7 cellular contexts compared by ENCODE assay signal in genomic region chr2:130797493-130798435, GRCh38. TPM values are rescaled to one million over a fixed set of nuclear protein-coding genes. Genes with fewer than 3 reads are reported as not detected.
DNase-seq lines count a peak whose midpoint lies in the region; ATAC-seq and TF ChIP-seq lines count a peak whose summit lies in the region.

No MANE protein-coding gene starts in this region.

- peak; percentile 92 for ATAC-seq in GM18498 (IDR thresholded peaks at IDR 0.05; ENCODE audit: unreplicated experiment)
- peak; percentile 92 for ATAC-seq in HG02763 (IDR thresholded peaks at IDR 0.05; ENCODE audit: unreplicated experiment)

- H3K4me3 ChIP-seq in ascending aorta (peak overlapping the region; percentile 59 to 70), retinal pigment epithelial cell (ENCODE audit: low read length) (peak overlapping the region; percentile 69)

- no peaks in the 10 kb centered on the region for H3K36me3 ChIP-seq in ascending aorta

- intact Hi-C loops in ascending aorta (cut with DNase I), result loop anchor here (1.0 to 10.0 kb wide), 6 partner anchors 23 to 697 kb away; partner anchors contain the start of genes GPR148, MZT2A and PTPN18

- DNase-seq in NCI-H128 (lab: John Stamatoyannopoulos, UW; ENCODE audit: unreplicated experiment), result peak; percentile 22
- DNase-seq in T-helper 2 cell, result peak; percentile 79 to 91 (median 88)
- DNase-seq in ascending aorta (ENCODE audit: low spot score in 2 of 2), result peak; percentile 39 to 93
- DNase-seq in hippocampal formation (lab: John Stamatoyannopoulos, UW), result peak; percentile 85 to 86
- peak; percentile 32 for DNase-seq in retinal pigment epithelial cell (ENCODE audit: low read depth)

- H3K27me3 ChIP-seq in ascending aorta, result no peaks in the 10 kb centered on the region

- no peaks in the 10 kb centered on the region for H3K9me3 ChIP-seq in ascending aorta

- TF ChIP-seq CTCF in ascending aorta (IDR thresholded peaks at IDR 0.05), result peak; percentile 86 to 96 (median 95)
- peak; percentile 82 for TF ChIP-seq CTCF in retinal pigment epithelial cell (conservative IDR thresholded peaks at IDR 0.05; ENCODE audit: low read depth, low read length)

- peaks cover 0 to 8% of the 10 kb centered on the region in 2 donors for H3K4me1 ChIP-seq in ascending aorta

- peak overlapping the region; percentile 88 to 90 for H3K27ac ChIP-seq in ascending aorta

RNA-seq across cellular contexts. Expression of gene ARHGEF4, which starts 39.0 kb away (rescaled TPM):
- total RNA-seq in ascending aorta, result 9.6 TPM

RNA-seq across cellular contexts. Expression of gene AMER3, which starts 42.4 kb away (rescaled TPM):
- total RNA-seq in ascending aorta, result not detected

Comparison
In these comparisons a context has a peak if more than half of its experiments do, and no peak if none do; other contexts are left out.
1. Peak in every context shown above with its lines: DNase-seq, ATAC-seq, H3K4me3 ChIP-seq and H3K27ac ChIP-seq.
2. DNase-seq: peak in every context shown above with its lines; median percentile 88 in T-helper 2 cell; 86 in hippocampal formation; 66 in ascending aorta; 32 in retinal pigment epithelial cell; 22 in NCI-H128.